Comparison of ENCODE assay signal across 1 cellular context in genomic region chr7:108630002-108630401, GRCh38.
TF ChIP-seq lines count a peak whose summit lies in the region.

No MANE protein-coding gene starts in this region.

TF ChIP-seq in SK-N-SH, 30 proteins besides CTCF, POLR2A, EP300 and RAD21 (continued from another document):
- no peak for TF ChIP-seq REST (IDR thresholded peaks at IDR 0.05; ENCODE audit: low read depth, low read length)
- no peak for TF ChIP-seq POLR2AphosphoS5 (IDR thresholded peaks at IDR 0.05; ENCODE audit: low read depth, low read length)
- TF ChIP-seq IRF3 (IDR thresholded peaks at IDR 0.05; ENCODE audit: low read depth, low read length), result no peak
- TF ChIP-seq NRF1 (IDR thresholded peaks at IDR 0.05; ENCODE audit: low read depth, low read length), result no peak
- TF ChIP-seq RCOR1 (IDR thresholded peaks at IDR 0.05; ENCODE audit: low read length), result no peak
- TF ChIP-seq ELF1 (IDR thresholded peaks at IDR 0.05), result no peak
- TF ChIP-seq FOXJ3 (CRISPR knock-in tag; IDR thresholded peaks at IDR 0.05), result no peak
- no peak for TF ChIP-seq USF2 (IDR thresholded peaks at IDR 0.05; ENCODE audit: borderline replicate concordance, low read depth, low read length)
- no peak for TF ChIP-seq TCF12 (IDR thresholded peaks at IDR 0.05)
TF ChIP-seq in SK-N-SH: peak in this region for 0.
